ENCODE assay signal across 18 cellular contexts in the genomic region with DNA sequence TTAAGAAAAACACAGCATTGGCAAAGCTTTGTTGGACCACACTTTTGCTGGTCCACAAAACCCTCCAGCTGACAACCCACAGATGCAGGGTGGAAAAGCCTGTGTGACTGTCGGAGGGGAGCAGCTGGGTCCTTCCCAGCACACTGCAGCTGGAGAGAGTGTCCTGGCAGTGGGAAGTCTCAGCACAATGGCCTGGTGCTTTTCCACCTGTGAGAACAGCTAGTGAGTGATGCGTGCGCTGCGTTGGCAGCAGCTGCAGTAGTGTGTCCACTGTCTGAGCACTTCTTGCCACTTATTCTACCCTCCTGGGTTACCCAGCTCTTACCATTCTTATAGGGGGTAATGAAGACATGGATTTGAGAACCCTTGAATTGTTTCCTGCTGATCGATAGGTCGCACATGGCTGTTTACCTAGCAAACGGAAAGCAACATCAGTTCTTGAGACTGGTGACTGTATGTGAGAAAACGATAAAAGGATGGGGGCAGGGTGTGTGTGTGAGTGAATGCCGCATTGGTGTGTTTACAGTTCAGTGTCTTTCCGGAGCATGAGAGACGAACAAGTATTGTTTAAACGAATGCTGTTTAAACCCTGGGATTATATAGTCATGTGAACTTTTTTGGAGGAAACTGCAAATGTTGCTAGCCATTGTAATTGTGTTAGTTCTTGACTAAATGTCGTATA.
DNase-seq lines count a peak whose midpoint lies in the region; ATAC-seq and TF ChIP-seq lines count a peak whose summit lies in the region.
"Had no signal": no experiment of that assay in that cellular context is flagged by ENCODE, and none has a peak within 500 bp of the region (broad histone marks: within the 10 kb centered on the region; RNA-seq: fewer than 3 reads in every experiment).

No MANE protein-coding gene starts in this region.

- H4K20me1 ChIP-seq in hepatocyte (ENCODE audit: insufficient read depth, poor library complexity, severe bottlenecking) = no peaks in the 10 kb centered on the region

- WGBS in hepatocyte (ENCODE audit: low lambda C conversion rate, missing lambda C conversion rate) = 53% methylated on average over 13 of the region's 13 CpGs

- DNase-seq in DMS153 treated with DMSO at 0.1 percent for 48 hours (lab: John Stamatoyannopoulos, UW; ENCODE audit: unreplicated experiment) (peak; percentile 96), NCI-H128 (lab: John Stamatoyannopoulos, UW; ENCODE audit: unreplicated experiment) (peak; percentile 37), NCI-H748 treated with DMSO at 0.1 percent for 48 hours (lab: John Stamatoyannopoulos, UW) (peak; percentile 81), hepatocyte (ENCODE audit: low spot score) (no peak), hippocampal formation (lab: John Stamatoyannopoulos, UW) (no peak), ureter (ENCODE audit: low spot score) (no peak)
- no peak for DNase-seq in stimulated activated CD4-positive, alpha-beta T cell treated with anti-CD3 and anti-CD28 coated beads, Interleukin-15, amount 100 ng/mL, for 24 hours
- DNase-seq: activated gamma-delta T cell treated with Interleukin-2 at 50 U/mL for 16 hours, KG1, left colon, midbrain, T-cell had no signal

- no peaks in the 10 kb centered on the region for H3K27me3 ChIP-seq in hepatocyte
- H3K27me3 ChIP-seq: cardiac muscle cell, neural progenitor cell, suprapubic skin had no signal

- no peaks in the 10 kb centered on the region for H3K4me1 ChIP-seq in hepatocyte (ENCODE audit: insufficient read depth)
- H3K4me1 ChIP-seq: suprapubic skin had no signal

- H3K79me2 ChIP-seq in hepatocyte = no peaks in the 10 kb centered on the region

- no peak overlapping the region for H3K4me3 ChIP-seq in hepatocyte
- H3K4me3 ChIP-seq: cardiac muscle cell, neural progenitor cell, suprapubic skin had no signal

- H3K36me3 ChIP-seq in hepatocyte (replicated peaks; ENCODE audit: insufficient read depth, low read depth) = no peaks in the 10 kb centered on the region
- H3K36me3 ChIP-seq: cardiac muscle cell, neural progenitor cell, suprapubic skin had no signal

- TF ChIP-seq CTCF in hepatocyte (IDR thresholded peaks at IDR 0.05; ENCODE audit: poor library complexity) = no peak

- peak overlapping the region; percentile 13 for H2AFZ ChIP-seq in hepatocyte
- H2AFZ ChIP-seq: neural progenitor cell had no signal

- ATAC-seq in HG03342 (IDR thresholded peaks at IDR 0.05; ENCODE audit: unreplicated experiment) = no peak
- ATAC-seq: HCT116, left colon, T-cell had no signal

- H3K9me3 ChIP-seq in hepatocyte (ENCODE audit: low read depth) = no peaks in the 10 kb centered on the region
- H3K9me3 ChIP-seq: suprapubic skin had no signal

- H3K4me2 ChIP-seq in hepatocyte = peak overlapping the region; percentile 65
- H3K4me2 ChIP-seq: neural progenitor cell had no signal

- peak overlapping the region; percentile 9 for H3K27ac ChIP-seq in hepatocyte
- H3K27ac ChIP-seq: C4-2B, cardiac muscle cell, neural progenitor cell, suprapubic skin had no signal

- H3K9me2 ChIP-seq in hepatocyte (replicated peaks; ENCODE audit: insufficient read depth) = no peaks in the 10 kb centered on the region

Comparison
In these comparisons a context has a peak if more than half of its experiments do, and no peak if none do; other contexts are left out.
1. DNase-seq: peak in DMS153 treated with DMSO at 0.1 percent for 48 hours (single experiment), NCI-H128 (single experiment) and NCI-H748 treated with DMSO at 0.1 percent for 48 hours (single experiment); none in hepatocyte (single experiment), stimulated activated CD4-positive, alpha-beta T cell treated with anti-CD3 and anti-CD28 coated beads, Interleukin-15, amount 100 ng/mL, for 24 hours (single experiment), hippocampal formation (0 of 2) and ureter (single experiment).